In the genomic region with DNA sequence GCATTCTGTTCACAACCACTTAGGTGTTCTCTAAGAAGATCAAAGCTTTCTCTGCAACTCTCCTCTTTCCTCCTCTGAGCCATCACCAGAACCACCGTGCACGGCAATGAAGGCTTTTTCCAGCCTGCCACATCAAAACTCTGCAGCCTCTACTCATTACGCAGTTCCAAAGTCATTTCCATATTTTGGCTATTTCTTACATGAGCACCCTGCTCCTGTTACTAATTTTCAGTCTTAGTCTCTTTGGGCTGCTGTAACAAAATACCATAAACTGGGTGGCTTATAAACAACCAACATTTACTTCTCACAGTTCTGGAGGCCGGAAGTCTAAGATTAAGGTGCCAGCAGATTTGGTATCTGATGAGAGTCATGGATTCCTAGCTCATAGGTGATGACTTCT, we compare ENCODE assay signal across 23 cellular contexts.
DNase-seq lines count a peak whose midpoint lies in the region; ATAC-seq, FAIRE-seq and TF ChIP-seq lines count a peak whose summit lies in the region.
"Had no signal": no experiment of that assay in that cellular context is flagged by ENCODE, and none has a peak within 500 bp of the region (broad histone marks: within the 10 kb centered on the region; RNA-seq: fewer than 3 reads in every experiment).

No MANE protein-coding gene starts in this region.

- H4K20me1 ChIP-seq in HepG2 (ENCODE audit: insufficient read depth, low read length) (no peaks in the 10 kb centered on the region), K562 (replicated peaks; ENCODE audit: control insufficient read depth, insufficient read depth, low read length) (no peaks in the 10 kb centered on the region)
- H4K20me1 ChIP-seq: BLaER1 had no signal

- no peaks in the 10 kb centered on the region for H3K4me1 ChIP-seq in HepG2 (ENCODE audit: insufficient read depth, low read length)
- no peaks in the 10 kb centered on the region for H3K4me1 ChIP-seq in right lobe of liver
- 0 out of 5 replicates have a peak, but pooled peaks cover 0 to 3% of the 10 kb centered on the region in 2 experiments for H3K4me1 ChIP-seq in K562 (replicated peaks in 1 of 2; ENCODE audit: control insufficient read depth in 2 of 2, insufficient read depth in 2 of 2, low read length in 2 of 2)
- H3K4me1 ChIP-seq: BE2C, BLaER1 had no signal

- TF ChIP-seq CTCF in HepG2 (CRISPR knock-in tag; IDR thresholded peaks at IDR 0.05) (no peak), right lobe of liver (IDR thresholded peaks at IDR 0.05) (no peak), K562 (IDR thresholded peaks at IDR 0.05 in 2 of 3, conservative IDR thresholded peaks at IDR 0.05 in 1 of 3; ENCODE audit: insufficient read depth in 2 of 3, low read depth in 1 of 3, low read length in 3 of 3) (no peak)

- no peaks in the 10 kb centered on the region for H3K9me1 ChIP-seq in K562 (ENCODE audit: control insufficient read depth, insufficient read depth, low read length)

- H2AFZ ChIP-seq in HepG2 (ENCODE audit: low read length), result no peak overlapping the region
- H2AFZ ChIP-seq in K562 (ENCODE audit: low read depth, low read length), result no peak overlapping the region

- H3K9ac ChIP-seq in HepG2 (ENCODE audit: insufficient read depth, low read depth, low read length) (no peak overlapping the region), K562 (ENCODE audit: insufficient read depth in 1 of 2, low read depth in 2 of 2, low read length in 2 of 2) (no peak overlapping the region)
- H3K9ac ChIP-seq: BLaER1 had no signal

- H3K27ac ChIP-seq in HepG2 (ENCODE audit: extremely low read length, insufficient read depth, low read length) (no peak overlapping the region), right lobe of liver (no peak overlapping the region), K562 (ENCODE audit: extremely low read depth, low read depth, low read length) (no peak overlapping the region)
- H3K27ac ChIP-seq: BLaER1 had no signal

- no TSS peak for BruUV-seq in HepG2 (replicated peaks; lab: Mats Ljungman, UMichigan)
- no TSS peak for BruUV-seq in K562 (replicated peaks; lab: Mats Ljungman, UMichigan)

- H3K79me2 ChIP-seq in HepG2 (ENCODE audit: insufficient read depth, low read length) (no peaks in the 10 kb centered on the region), K562 (ENCODE audit: control insufficient read depth, insufficient read depth, low read length) (no peaks in the 10 kb centered on the region)

- TF ChIP-seq EP300 in HepG2 (IDR thresholded peaks at IDR 0.05; ENCODE audit: low read depth in 2 of 2, low read length in 2 of 2), result no peak
- TF ChIP-seq EP300 in HepG2 (CRISPR knock-in tag; IDR thresholded peaks at IDR 0.05; ENCODE audit: borderline replicate concordance), result no peak
- no peak for TF ChIP-seq EP300 in K562 (IDR thresholded peaks at IDR 0.05; ENCODE audit: low read length)

- intact Hi-C loops in HepG2 (cut with micrococcal nuclease; ENCODE audit: unreplicated experiment) (no loop called here), right lobe of liver (cut with DNase I) (no loop called here), K562 (cut with micrococcal nuclease) (no loop called here)

- H3K36me3 ChIP-seq in HepG2 (replicated peaks in 1 of 2; ENCODE audit: control insufficient read depth in 1 of 2, insufficient read depth in 2 of 2, low read length in 2 of 2), result no peaks in the 10 kb centered on the region
- H3K36me3 ChIP-seq in right lobe of liver, result no peaks in the 10 kb centered on the region
- no peaks in the 10 kb centered on the region for H3K36me3 ChIP-seq in K562 (ENCODE audit: control insufficient read depth, insufficient read depth, low read length)
- H3K36me3 ChIP-seq: BE2C, BLaER1 had no signal

- H3K27me3 ChIP-seq in HepG2 (ENCODE audit: control insufficient read depth in 1 of 2, insufficient read depth in 2 of 2, low read length in 2 of 2), result peaks cover 1 to 36% of the 10 kb centered on the region in 2 experiments; a peak in 4 of 5 replicates
- H3K27me3 ChIP-seq in right lobe of liver, result no peaks in the 10 kb centered on the region
- peaks cover 6 to 18% of the 10 kb centered on the region in 2 experiments; a peak in 3 of 5 replicates for H3K27me3 ChIP-seq in K562 (ENCODE audit: control insufficient read depth in 2 of 2, insufficient read depth in 2 of 2, low read length in 2 of 2)
- H3K27me3 ChIP-seq: BE2C, BLaER1 had no signal

- H3K4me2 ChIP-seq in HepG2 (ENCODE audit: low read depth, low read length) (no peak overlapping the region), K562 (ENCODE audit: insufficient read depth, low read length) (no peak overlapping the region)
- H3K4me2 ChIP-seq: BLaER1 had no signal

- WGBS in HepG2 (ENCODE audit: low lambda C conversion rate), result 23% methylated on average over 4 of the region's 4 CpGs
- 82% methylated on average over 4 of the region's 4 CpGs for WGBS in right lobe of liver (ENCODE audit: insufficient coverage, low coverage, low lambda C conversion rate, missing lambda C conversion rate)
- 1% methylated on average over 4 of the region's 4 CpGs for WGBS in K562 (ENCODE audit: insufficient coverage, low coverage, missing lambda C conversion rate)

- in situ Hi-C loops in HepG2 (cut with HindIII; ENCODE audit: extremely low pct_ligation_motif_present, low pct_unique_long_range_greater_than_20kb), result loop anchor here (10.0 kb wide), 1 partner anchor 369 kb away; no protein-coding TSS in a partner anchor
- in situ Hi-C loops in K562 (cut with MboI), result no loop called here

- H3K4me3 ChIP-seq in HepG2 (replicated peaks in 1 of 3; ENCODE audit: insufficient read depth in 1 of 3, low read depth in 2 of 3, low read length in 3 of 3) (no peak overlapping the region), right lobe of liver (no peak overlapping the region), K562 (no peak overlapping the region)
- H3K4me3 ChIP-seq: BLaER1, GM12878 had no signal

- H3K9me3 ChIP-seq in HepG2 (ENCODE audit: low read length) (no peaks in the 10 kb centered on the region), right lobe of liver (no peaks in the 10 kb centered on the region), K562 (replicated peaks; ENCODE audit: control insufficient read depth, insufficient read depth, low read depth, low read length) (no peaks in the 10 kb centered on the region)
- H3K9me3 ChIP-seq: BE2C, BLaER1 had no signal

- ATAC-seq in HepG2, result no peak
- no peak for ATAC-seq in right lobe of liver
- ATAC-seq in K562, result no peak
- ATAC-seq: GM12878 had no signal

- POLR2A ChIA-PET in HepG2 (lab: Yijun Ruan, JAX), result no interaction called here
- POLR2A ChIA-PET in K562 (lab: Yijun Ruan, JAX), result no interaction called here

- TF ChIP-seq POLR2A in HepG2 (IDR thresholded peaks at IDR 0.05; ENCODE audit: insufficient read depth in 1 of 2, low read depth in 2 of 2, low read length in 2 of 2) (no peak), right lobe of liver (IDR thresholded peaks at IDR 0.05) (no peak), K562 (conservative IDR thresholded peaks at IDR 0.05) (no peak)

- TF ChIP-seq RAD21 in HepG2 (CRISPR knock-in tag; IDR thresholded peaks at IDR 0.05), result no peak
- TF ChIP-seq RAD21 in K562 (CRISPR knock-in tag; conservative IDR thresholded peaks at IDR 0.05 in 1 of 2, IDR thresholded peaks at IDR 0.05 in 1 of 2), result no peak

- CTCF ChIA-PET in HepG2 (lab: Yijun Ruan, JAX; ENCODE audit: low intra/inter-chr PET ratio, low total read pairs) (no interaction called here), K562 (lab: Yijun Ruan, JAX; ENCODE audit: low intra/inter-chr PET ratio) (no interaction called here)

- DNase-seq in HepG2 (ENCODE audit: low spot score) (no peak), right lobe of liver (no peak), K562 (ENCODE audit: extremely low read depth in 1 of 4, low spot score in 3 of 4) (no peak), SHP77 (lab: John Stamatoyannopoulos, UW) (no peak), OCI-M1 (lab: John Stamatoyannopoulos, UW) (no peak)
- DNase-seq: 8988T; ACHN; BE2C; C1 segment of cervical spinal cord; CD4-positive, alpha-beta memory T cell; CD4-positive, CD25-positive, alpha-beta regulatory T cell; CD8-positive, alpha-beta memory T cell; COR-L47; DMS 273 treated with DMSO at 0.1 percent for 48 hours; DMS153; DMS53; DMS79; DND-41; GDM1 had no signal

- FAIRE-seq in HepG2 (lab: Jason Lieb, UNC) (no peak), K562 (lab: Jason Lieb, UNC) (no peak)
- FAIRE-seq: A204.1, GM12878, GM12892 had no signal

TF ChIP-seq in HepG2, 621 proteins besides CTCF, POLR2A, EP300 and RAD21:
- TF ChIP-seq PRMT3 (CRISPR knock-in tag; IDR thresholded peaks at IDR 0.05; ENCODE audit: borderline replicate concordance, low read depth) (no peak), ZNF446 (CRISPR knock-in tag; IDR thresholded peaks at IDR 0.05) (no peak), KAT8 (CRISPR knock-in tag; IDR thresholded peaks at IDR 0.05) (no peak), ZNF619 (CRISPR knock-in tag; IDR thresholded peaks at IDR 0.05) (no peak), ZNF12 (CRISPR knock-in tag; IDR thresholded peaks at IDR 0.05) (peak; percentile 57; the same call in 1 of the 2 replicates)

TF ChIP-seq in K562, 482 proteins besides CTCF, POLR2A, EP300 and RAD21:
- 0 out of 2 replicates have a peak, but pooled peaks have one; percentile 48 for TF ChIP-seq ZNF707 (CRISPR knock-in tag; conservative IDR thresholded peaks at IDR 0.05)
- no peak for TF ChIP-seq POLR2B (IDR thresholded peaks at IDR 0.05; ENCODE audit: low read depth, partially characterized antibody)
